8 cellular contexts compared by ENCODE assay signal in genomic region chr10:63628526-63629362, GRCh38.
A peak's percentile ranks its signal among the peaks of the same experiment; 100 is the strongest.
DNase-seq lines count a peak whose midpoint lies in the region; ATAC-seq and TF ChIP-seq lines count a peak whose summit lies in the region.

No MANE protein-coding gene starts in this region.

- peaks cover 29% of the 10 kb centered on the region for H3K4me1 Mint-ChIP-seq in type B pancreatic cell (ENCODE audit: unreplicated experiment)

- POLR2A ChIA-PET in AG04449 (lab: Yijun Ruan, JAX) = interaction anchor here (0.6 to 2.5 kb wide), 9 partner anchors 90 to 462 kb away, joined by 3 to 20 read pairs (median 4); partner anchors contain the start of genes JMJD1C and REEP3

- CTCF ChIA-PET in AG04449 (lab: Yijun Ruan, JAX) = interaction anchor here (0.5 to 9.4 kb wide), 45 partner anchors 13 to 1354 kb away, joined by 3 to 166 read pairs (median 4); partner anchors contain the start of gene JMJD1C

- DNase-seq in AG04449 (ENCODE audit: low read depth, low spot score) (no peak), NCI-H1417 (lab: John Stamatoyannopoulos, UW) (peak; percentile 80 to 97 (median 82)), SW480 (ENCODE audit: low spot score) (peak; percentile 78), epithelial cell of prostate (ENCODE audit: low read depth, low spot score) (no peak), midbrain (lab: John Stamatoyannopoulos, UW) (peak; percentile 80), type B pancreatic cell (ENCODE audit: extremely low spot score, unreplicated experiment) (no peak)

- ATAC-seq in GM18502 (IDR thresholded peaks at IDR 0.05; ENCODE audit: poor library complexity, unreplicated experiment) (peak; percentile 35), HG02798 (IDR thresholded peaks at IDR 0.05; ENCODE audit: poor library complexity, unreplicated experiment) (peak; percentile 27)

- peak overlapping the region; percentile 97 for H3K27ac Mint-ChIP-seq in type B pancreatic cell

- no peaks in the 10 kb centered on the region for H3K36me3 Mint-ChIP-seq in type B pancreatic cell

- H3K9me3 Mint-ChIP-seq in type B pancreatic cell = no peaks in the 10 kb centered on the region

- TF ChIP-seq CTCF in AG04449 (IDR thresholded peaks at IDR 0.05; ENCODE audit: insufficient read depth, low read length, missing control alignments) (no peak), type B pancreatic cell (conservative IDR thresholded peaks at IDR 0.05) (no peak)

- peak overlapping the region; percentile 99 for H3K27ac ChIP-seq in epithelial cell of prostate

- H3K4me3 Mint-ChIP-seq in type B pancreatic cell = peak overlapping the region; percentile 94

- no peaks in the 10 kb centered on the region for H3K27me3 Mint-ChIP-seq in type B pancreatic cell

- H3K4me3 ChIP-seq in AG04449 (ENCODE audit: low read depth, low read length) = peak overlapping the region; percentile 47

Comparison
In these comparisons a context has a peak if more than half of its experiments do, and no peak if none do; other contexts are left out.
1. DNase-seq: peak in NCI-H1417 (3 of 3), SW480 (single experiment) and midbrain (single experiment); none in AG04449 (single experiment), epithelial cell of prostate (single experiment) and type B pancreatic cell (single experiment).